8 cellular contexts compared by ENCODE assay signal in the genomic region with DNA sequence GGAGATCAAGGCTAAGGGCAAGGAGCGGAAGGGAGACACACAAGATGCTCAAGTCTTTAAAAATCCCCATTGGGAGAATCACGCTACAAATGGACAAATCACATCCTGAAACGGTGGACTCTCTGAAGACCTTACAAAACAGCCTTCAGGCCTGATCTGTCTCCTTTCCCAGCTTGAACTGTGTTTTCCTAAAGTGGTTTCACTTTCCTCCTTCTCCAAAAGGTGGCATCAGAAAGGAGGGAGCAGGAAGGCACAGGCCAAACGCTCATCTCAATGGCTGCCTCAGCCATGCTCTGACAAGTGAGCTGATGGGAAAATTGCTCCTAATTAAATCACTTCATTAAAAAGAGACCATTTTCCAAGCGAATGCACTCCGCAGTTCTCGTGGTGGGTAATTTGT. TPM values are rescaled to one million over a fixed set of nuclear protein-coding genes. Genes with fewer than 3 reads are reported as not detected.
DNase-seq lines count a peak whose midpoint lies in the region; ATAC-seq lines count a peak whose summit lies in the region.

No MANE protein-coding gene starts in this region.

- peak; percentile 14 for DNase-seq in COLO668 (lab: John Stamatoyannopoulos, UW; ENCODE audit: unreplicated experiment)
- peak; percentile 91 for DNase-seq in NCI-H1436 (lab: John Stamatoyannopoulos, UW)
- peak; percentile 38 for DNase-seq in amniotic stem cell (lab: John Stamatoyannopoulos, UW)
- DNase-seq in left lobe of liver (ENCODE audit: low spot score), result no peak
- no peak for DNase-seq in activated effector memory CD4-positive, alpha-beta T cell treated with anti-CD3 and anti-CD28 coated beads, Interleukin-2, amount 50 U/mL, for 16 hours

- ATAC-seq in left lobe of liver, result peak; percentile 89
- no peak for ATAC-seq in HG02981 (IDR thresholded peaks at IDR 0.05; ENCODE audit: unreplicated experiment)
- ATAC-seq in GM18870 (IDR thresholded peaks at IDR 0.05; ENCODE audit: unreplicated experiment), result no peak
- ATAC-seq in GM19455 (IDR thresholded peaks at IDR 0.05; ENCODE audit: unreplicated experiment), result no peak

RNA-seq across cellular contexts. Expression of gene UTP25, which starts 47.7 kb away (rescaled TPM):
- 3.7 TPM for total RNA-seq in left lobe of liver

Comparison
In these comparisons a context has a peak if more than half of its experiments do, and no peak if none do; other contexts are left out.
1. DNase-seq: peak in COLO668 (single experiment), NCI-H1436 (single experiment) and amniotic stem cell (single experiment); none in left lobe of liver (single experiment) and activated effector memory CD4-positive, alpha-beta T cell treated with anti-CD3 and anti-CD28 coated beads, Interleukin-2, amount 50 U/mL, for 16 hours (single experiment).